28 cellular contexts compared by ENCODE assay signal in the genomic region with DNA sequence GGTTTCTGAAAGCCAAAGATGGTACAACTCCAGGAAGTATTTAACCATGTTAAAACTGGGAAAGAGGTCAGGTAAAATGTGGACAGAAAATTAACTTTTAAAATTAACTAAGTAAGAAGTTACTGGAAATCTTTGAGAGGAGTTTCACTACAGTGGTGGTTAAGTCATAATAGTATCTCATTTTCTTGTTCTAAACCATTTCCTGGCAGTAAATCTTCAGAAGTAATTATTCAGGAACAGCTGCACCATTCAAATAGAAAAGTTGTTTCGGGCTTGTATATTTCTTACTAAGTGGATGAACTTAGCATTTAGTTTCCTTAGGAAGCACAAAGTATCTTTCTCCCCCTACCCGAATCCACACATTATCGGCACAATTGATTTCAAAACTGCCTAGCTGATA. TPM values are rescaled to one million over a fixed set of nuclear protein-coding genes. Genes with fewer than 3 reads are reported as not detected.
"Had no signal": no experiment of that assay in that cellular context is flagged by ENCODE, and none has a peak within 500 bp of the region (broad histone marks: within the 10 kb centered on the region; RNA-seq: fewer than 3 reads in every experiment).

No MANE protein-coding gene starts in this region.

- H3K27me3 ChIP-seq: esophagus muscularis mucosa, gastrocnemius medialis, SJSA1, thyroid gland had no signal

- H3K9ac ChIP-seq: parathyroid adenoma had no signal

- H3K27ac Mint-ChIP-seq: activated B cell treated with CpG ODN at 0.5 μM for 24 hours; mesothelial cell of epicardium; stimulated activated naive CD8-positive, alpha-beta T cell treated with anti-CD3 and anti-CD28 coated beads, Interleukin-15, Interleukin-2, amounts not matched to agents 100 ng/mL and 50 ng/mL, for 24 hours had no signal

- H3K4me1 ChIP-seq: esophagus muscularis mucosa, gastrocnemius medialis, parathyroid adenoma, SJSA1, thyroid gland had no signal

- DNase-seq: activated B cell treated with CpG ODN at 0.5 μM for 24 hours; activated CD4-positive, alpha-beta T cell treated with anti-CD3 and anti-CD28 coated beads for 48 hours; activated effector memory CD4-positive, alpha-beta T cell treated with Interleukin-2 at 50 U/mL for 16 hours; central memory CD4-positive, alpha-beta T cell; gastrocnemius medialis; hypothalamus; left ventricle myocardium superior; mammary epithelial cell; nucleus accumbens; right cardiac atrium; stimulated activated CD4-positive, alpha-beta T cell treated with anti-CD3 and anti-CD28 coated beads, Interleukin-12 subunit alpha, Interleukin-12 subunit beta, amount 100 ng/mL, for 4 hours; stimulated activated CD4-positive, alpha-beta T cell treated with anti-CD3 and anti-CD28 coated beads, Interleukin-4, amount 100 ng/mL, for 4 hours; substantia nigra; T-helper 9 cell; thyroid gland had no signal

- H2AFZ ChIP-seq: parathyroid adenoma had no signal

- H3K9me3 ChIP-seq: esophagus muscularis mucosa, gastrocnemius medialis, SJSA1, thyroid gland had no signal

- ATAC-seq: gastrocnemius medialis, left ventricle myocardium superior, right cardiac atrium had no signal

- H3K36me3 ChIP-seq: SJSA1, thyroid gland had no signal

- H3K9me3 Mint-ChIP-seq: activated naive CD4-positive, alpha-beta T cell treated with anti-CD3 and anti-CD28 coated beads, Interleukin-2, amount 50 U/mL, for 24 hours had no signal

- H3K4me1 Mint-ChIP-seq: activated B cell treated with CpG ODN at 0.5 μM for 24 hours; activated naive CD4-positive, alpha-beta T cell treated with anti-CD3 and anti-CD28 coated beads, Interleukin-2, amount 50 U/mL, for 24 hours; mesothelial cell of epicardium had no signal

- H3K4me3 ChIP-seq: esophagus muscularis mucosa, gastrocnemius medialis, SJSA1, thyroid gland had no signal

- H3K4me3 Mint-ChIP-seq: activated B cell treated with CpG ODN at 0.5 μM for 24 hours; activated naive CD4-positive, alpha-beta T cell treated with anti-CD3 and anti-CD28 coated beads, Interleukin-2, amount 50 U/mL, for 24 hours; mesothelial cell of epicardium; stimulated activated naive CD8-positive, alpha-beta T cell treated with anti-CD3 and anti-CD28 coated beads, Interleukin-15, Interleukin-2, amounts not matched to agents 100 ng/mL and 50 ng/mL, for 24 hours had no signal

- H3K27me3 Mint-ChIP-seq: activated B cell treated with CpG ODN at 0.5 μM for 24 hours; activated naive CD4-positive, alpha-beta T cell treated with anti-CD3 and anti-CD28 coated beads, Interleukin-2, amount 50 U/mL, for 24 hours; stimulated activated naive CD8-positive, alpha-beta T cell treated with anti-CD3 and anti-CD28 coated beads, Interleukin-15, Interleukin-2, amounts not matched to agents 100 ng/mL and 50 ng/mL, for 24 hours had no signal

- H3K79me2 ChIP-seq: parathyroid adenoma had no signal

- H3K27ac ChIP-seq: esophagus muscularis mucosa, gastrocnemius medialis, parathyroid adenoma, SJSA1, thyroid gland had no signal

RNA-seq across cellular contexts. Expression of a gene that starts 44.8 kb away (rescaled TPM):
- total RNA-seq: activated B cell treated with CpG ODN at 0.5 μM for 24 hours; activated CD8-positive, alpha-beta memory T cell treated with anti-CD3 and anti-CD28 coated beads for 36 hours; astrocyte; dermis microvascular lymphatic vessel endothelial cell; esophagus muscularis mucosa; gastrocnemius medialis; left ventricle myocardium superior; mammary epithelial cell; mesothelial cell of epicardium; pulmonary artery endothelial cell; right cardiac atrium; SJSA1; skeletal muscle tissue; thyroid gland; ureter had no signal
- polyA plus RNA-seq: mammary epithelial cell, neural cell, right cardiac atrium had no signal
